In the genomic region with DNA sequence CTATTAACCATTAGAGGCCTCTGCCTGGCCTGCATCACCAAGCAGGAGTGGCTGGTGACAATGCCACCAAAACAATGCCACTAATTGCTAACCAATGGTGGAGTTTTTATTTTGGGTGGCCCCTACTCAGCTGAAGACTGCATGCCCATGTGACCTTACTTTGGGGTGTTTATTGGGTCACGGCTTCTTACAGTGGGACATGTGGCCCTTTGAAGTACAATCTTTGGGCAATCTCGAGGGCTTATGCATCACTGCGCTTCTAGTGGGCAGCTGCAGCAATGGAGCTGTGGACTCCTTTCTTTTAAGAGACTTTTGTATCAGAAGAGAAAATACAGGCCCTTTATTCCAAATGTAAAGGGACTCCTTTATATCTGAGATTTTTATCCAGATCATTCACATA, we compare ENCODE assay signal across 7 cellular contexts.
"Had no signal": no experiment of that assay in that cellular context is flagged by ENCODE, and none has a peak within 500 bp of the region (broad histone marks: within the 10 kb centered on the region; RNA-seq: fewer than 3 reads in every experiment).

No MANE protein-coding gene starts in this region.

- H3K4me2 ChIP-seq: KMS-11 had no signal

- FAIRE-seq: HepG2, HTR-8/SVneo had no signal

- H3K27ac ChIP-seq: HL-60, KMS-11 had no signal

- H3K9ac ChIP-seq: KMS-11 had no signal

- ATAC-seq: HepG2 had no signal

- DNase-seq: IMR-90, KBM-7, KG1 had no signal
